ENCODE assay signal across 16 cellular contexts in the genomic region with DNA sequence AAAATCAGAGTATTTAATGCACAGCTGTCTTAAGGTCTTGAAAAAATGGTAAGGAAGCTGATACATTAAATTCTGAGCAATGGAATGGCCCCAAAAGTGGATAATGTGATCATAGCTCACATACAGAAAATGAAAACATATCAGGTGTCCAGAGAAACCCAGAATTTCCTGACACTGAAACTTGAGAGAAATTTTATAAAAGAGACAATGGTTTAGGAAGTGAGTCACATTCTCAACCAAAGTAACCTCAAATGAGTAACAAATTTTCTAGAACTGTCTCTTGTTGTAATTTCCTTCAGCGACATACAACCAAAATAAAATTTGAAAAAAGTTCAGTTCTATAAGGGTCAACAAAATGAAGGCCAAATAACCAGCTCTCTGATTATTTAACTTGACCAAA. TPM values are rescaled to one million over a fixed set of nuclear protein-coding genes. Genes with fewer than 3 reads are reported as not detected.
DNase-seq lines count a peak whose midpoint lies in the region; TF ChIP-seq lines count a peak whose summit lies in the region.
"Had no signal": no experiment of that assay in that cellular context is flagged by ENCODE, and none has a peak within 500 bp of the region (broad histone marks: within the 10 kb centered on the region; RNA-seq: fewer than 3 reads in every experiment).

No MANE protein-coding gene starts in this region.

- H3K9me3 ChIP-seq in ovary: no peaks in the 10 kb centered on the region
- H3K9me3 ChIP-seq: gastroesophageal sphincter, right atrium auricular region had no signal

- DNase-seq in HPDE6-E6E7 (ENCODE audit: extremely low spot score): peak; percentile 35
- peak; percentile 32 for DNase-seq in RPMI7951 (ENCODE audit: low read depth)
- DNase-seq in dermis blood vessel endothelial cell: peak; percentile 77
- DNase-seq in pulmonary artery endothelial cell (ENCODE audit: low read depth, low spot score): peak; percentile 49
- no peak for DNase-seq in ovary
- DNase-seq in NCI-H510A treated with DMSO at 0.1 percent for 48 hours (lab: John Stamatoyannopoulos, UW): no peak
- no peak for DNase-seq in SHP77 treated with DMSO at 0.1 percent for 48 hours (lab: John Stamatoyannopoulos, UW)
- DNase-seq: activated B cell treated with CpG ODN at 0.5 μM for 24 hours, amygdala, GOT3, NCI-H1092, NCI-H2081, NCI-H524 had no signal

- no peak for TF ChIP-seq POLR2A in ovary (IDR thresholded peaks at IDR 0.05)

- intact Hi-C loops in ovary (cut with DNase I): no loop called here

- H3K27ac ChIP-seq in ovary: no peak overlapping the region
- H3K27ac ChIP-seq: gastroesophageal sphincter, neural progenitor cell, right atrium auricular region had no signal

- TF ChIP-seq EP300 in ovary (IDR thresholded peaks at IDR 0.05): no peak

- H3K4me1 ChIP-seq in ovary (ENCODE audit: insufficient read depth): no peaks in the 10 kb centered on the region
- H3K4me1 ChIP-seq: gastroesophageal sphincter, neural progenitor cell, right atrium auricular region had no signal

- no peak for TF ChIP-seq CTCF in ovary (IDR thresholded peaks at IDR 0.05)

- H3K36me3 ChIP-seq in ovary: no peaks in the 10 kb centered on the region
- H3K36me3 ChIP-seq: gastroesophageal sphincter, neural progenitor cell, right atrium auricular region had no signal

- no peak overlapping the region for H3K4me3 ChIP-seq in ovary
- H3K4me3 ChIP-seq: gastroesophageal sphincter, neural progenitor cell, right atrium auricular region had no signal

- WGBS in ovary, 3 donors: 0 to 63% (median 0%) methylated on average over 1 of the region's 1 CpG

- no peaks in the 10 kb centered on the region for H3K27me3 ChIP-seq in ovary
- H3K27me3 ChIP-seq: gastroesophageal sphincter, neural progenitor cell, right atrium auricular region had no signal

RNA-seq across cellular contexts. Expression of gene PACRGL, which starts 37.4 kb away (rescaled TPM):
- 19.1 and 25.0 TPM in 2 replicates for total RNA-seq in RPMI7951 (2014; rRNA removed; shearing (Covaris generic))
- total RNA-seq in dermis blood vessel endothelial cell (14.6 and 15.5 TPM in 2 replicates), pulmonary artery endothelial cell (27.9 and 31.7 TPM in 2 replicates), ovary (10 to 100 TPM; 12.8 to 28.4 (median 22.5) TPM)
- 10 to 100 TPM; 11.1 to 14.4 TPM for polyA plus RNA-seq in ovary

Comparison
In these comparisons a context has a peak if more than half of its experiments do, and no peak if none do; other contexts are left out.
1. DNase-seq: peak in HPDE6-E6E7 (single experiment), RPMI7951 (single experiment), dermis blood vessel endothelial cell (single experiment) and pulmonary artery endothelial cell (single experiment); none in ovary (0 of 5), NCI-H510A treated with DMSO at 0.1 percent for 48 hours (single experiment) and SHP77 treated with DMSO at 0.1 percent for 48 hours (single experiment).